In genomic region chr3:123157598-123158287, GRCh38 we compare ENCODE assay signal across 17 cellular contexts. TPM values are rescaled to one million over a fixed set of nuclear protein-coding genes. Genes with fewer than 3 reads are reported as not detected.
DNase-seq lines count a peak whose midpoint lies in the region; ATAC-seq and TF ChIP-seq lines count a peak whose summit lies in the region.
"Had no signal": no experiment of that assay in that cellular context is flagged by ENCODE, and none has a peak within 500 bp of the region (broad histone marks: within the 10 kb centered on the region; RNA-seq: fewer than 3 reads in every experiment).

No MANE protein-coding gene starts in this region.

- H3K4me3 ChIP-seq in endodermal cell (ENCODE audit: low read length) (no peak overlapping the region), mucosa of descending colon (no peak overlapping the region)
- H3K4me3 ChIP-seq: ascending aorta, esophagus squamous epithelium, GM23248 had no signal

- no peak overlapping the region for H3K4me3 Mint-ChIP-seq in Calu3 (ENCODE audit: low read depth, unreplicated experiment)
- H3K4me3 Mint-ChIP-seq in endodermal cell = no peak overlapping the region
- no peak overlapping the region for H3K4me3 Mint-ChIP-seq in T-cell
- H3K4me3 Mint-ChIP-seq: CD14-positive monocyte; dendritic cell treated with granulocyte-macrophage colony-stimulating factor and Interleukin-4, amounts not matched to agents 40 ng/mL and 50 ng/mL, for 4 days; naive thymus-derived CD8-positive, alpha-beta T cell had no signal

- H3K27ac ChIP-seq in endodermal cell (ENCODE audit: low read depth, low read length) = no peak overlapping the region
- H3K27ac ChIP-seq: ascending aorta, GM23248, WERI-Rb-1 had no signal

- H3K4me1 ChIP-seq in endodermal cell (ENCODE audit: control insufficient read depth, insufficient read depth, low read length) (no peaks in the 10 kb centered on the region), mucosa of descending colon (ENCODE audit: low read depth) (peaks cover 3% of the 10 kb centered on the region)
- H3K4me1 ChIP-seq: ascending aorta, esophagus squamous epithelium had no signal

- intact Hi-C loops in Calu3 (cut with micrococcal nuclease; ENCODE audit: unreplicated experiment) = no loop called here
- intact Hi-C loops in mucosa of descending colon (cut with DNase I, micrococcal nuclease) = no loop called here

- no peaks in the 10 kb centered on the region for H3K9me3 ChIP-seq in endodermal cell (ENCODE audit: control insufficient read depth, low read length)
- H3K9me3 ChIP-seq in mucosa of descending colon = no peaks in the 10 kb centered on the region
- H3K9me3 ChIP-seq: ascending aorta, esophagus squamous epithelium had no signal

- H3K36me3 ChIP-seq in endodermal cell (ENCODE audit: control insufficient read depth, insufficient read depth, low read length) = peaks cover 84% of the 10 kb centered on the region
- no peaks in the 10 kb centered on the region for H3K36me3 ChIP-seq in mucosa of descending colon (ENCODE audit: low read depth)

- no peak for TF ChIP-seq CTCF in Calu3 (IDR thresholded peaks at IDR 0.05; ENCODE audit: unreplicated experiment)
- no peak for TF ChIP-seq CTCF in endodermal cell (conservative IDR thresholded peaks at IDR 0.05)
- no peak for TF ChIP-seq CTCF in mucosa of descending colon (IDR thresholded peaks at IDR 0.05)

- H3K36me3 Mint-ChIP-seq in Calu3 (ENCODE audit: insufficient read depth, unreplicated experiment) (peaks cover 15% of the 10 kb centered on the region), endodermal cell (ENCODE audit: low read depth) (peaks cover 44% of the 10 kb centered on the region), T-cell (peaks cover 30% of the 10 kb centered on the region)

- no peaks in the 10 kb centered on the region for H3K9me3 Mint-ChIP-seq in Calu3 (ENCODE audit: low read depth, unreplicated experiment)
- no peaks in the 10 kb centered on the region for H3K9me3 Mint-ChIP-seq in endodermal cell
- peaks cover 0 to under 1% (median 0%) of the 10 kb centered on the region in 3 donors for H3K9me3 Mint-ChIP-seq in T-cell
- H3K9me3 Mint-ChIP-seq: CD14-positive monocyte; dendritic cell treated with granulocyte-macrophage colony-stimulating factor and Interleukin-4, amounts not matched to agents 40 ng/mL and 50 ng/mL, for 4 days had no signal

- H3K27me3 Mint-ChIP-seq in Calu3 (ENCODE audit: unreplicated experiment) (no peaks in the 10 kb centered on the region), endodermal cell (ENCODE audit: insufficient read depth) (no peaks in the 10 kb centered on the region), T-cell (no peaks in the 10 kb centered on the region)
- H3K27me3 Mint-ChIP-seq: dendritic cell treated with granulocyte-macrophage colony-stimulating factor and Interleukin-4, amounts not matched to agents 40 ng/mL and 50 ng/mL, for 4 days; naive thymus-derived CD8-positive, alpha-beta T cell had no signal

- H3K4me1 Mint-ChIP-seq in Calu3 (ENCODE audit: low read depth, unreplicated experiment) (peaks cover 8% of the 10 kb centered on the region), endodermal cell (no peaks in the 10 kb centered on the region), T-cell (no peaks in the 10 kb centered on the region)

- no peak overlapping the region for H3K9ac ChIP-seq in endodermal cell (ENCODE audit: extremely low read depth, low read length, poor library complexity, severe bottlenecking)
- H3K9ac ChIP-seq: GM23248 had no signal

- CTCF ChIA-PET in Calu3 (lab: Charles Lee) = interaction anchor here (0.5 to 1.4 kb wide), 4 partner anchors 44 to 1602 kb away, joined by 3 to 4 read pairs (median 3); partner anchors contain the start of genes ADCY5 and SEC22A
- CTCF ChIA-PET in T-cell (lab: Charles Lee) = no interaction called here

- POLR2A ChIA-PET in T-cell (lab: Charles Lee) = no interaction called here

- ATAC-seq in mucosa of descending colon (peak; percentile 33), HG02678 (IDR thresholded peaks at IDR 0.05; ENCODE audit: unreplicated experiment) (no peak), T-cell (replicated peaks in 1 of 4) (no peak)
- ATAC-seq: naive thymus-derived CD8-positive, alpha-beta T cell had no signal

- DNase-seq in Calu3 (no peak), NCI-H2029 (lab: John Stamatoyannopoulos, UW) (peak; percentile 88), endodermal cell (peak; percentile 23), mucosa of descending colon (no peak), HT-29 (ENCODE audit: low spot score) (no peak), hypothalamus (lab: John Stamatoyannopoulos, UW) (no peak), T-cell (no peak)
- DNase-seq: activated gamma-delta T cell treated with Interleukin-2 at 50 U/mL for 16 hours; esophagus squamous epithelium; MM.1S; naive thymus-derived CD8-positive, alpha-beta T cell; WERI-Rb-1 had no signal

- WGBS in endodermal cell (ENCODE audit: insufficient coverage in 1 of 2, insufficient read length in 1 of 2), 2 experiments = 82 to 93% methylated on average over 2 to 4 of the region's 4 CpGs

- BruUV-seq in Calu3 (replicated peaks; lab: Mats Ljungman, UMichigan) = no TSS peak

- no peaks in the 10 kb centered on the region for H3K27me3 ChIP-seq in endodermal cell (ENCODE audit: control insufficient read depth, insufficient read depth, low read length, poor library complexity, severe bottlenecking)
- H3K27me3 ChIP-seq: ascending aorta, esophagus squamous epithelium had no signal

- H3K27ac Mint-ChIP-seq in Calu3 (ENCODE audit: unreplicated experiment) (peak overlapping the region; percentile 27), endodermal cell (no peak overlapping the region), T-cell (no peak overlapping the region)
- H3K27ac Mint-ChIP-seq: dendritic cell treated with granulocyte-macrophage colony-stimulating factor and Interleukin-4, amounts not matched to agents 40 ng/mL and 50 ng/mL, for 4 days; naive thymus-derived CD8-positive, alpha-beta T cell had no signal

RNA-seq across cellular contexts. Expression of gene SEC22A, which starts 44.0 kb away (rescaled TPM):
- total RNA-seq in Calu3 (2022) = 15.6 and 18.6 TPM in 2 replicates
- total RNA-seq in endodermal cell = 10 to 100 TPM; 19.5 to 21.8 TPM
- polyA plus RNA-seq in endodermal cell (2013, experiment 1 of 2) = 26.2 TPM
- 23.2 TPM for polyA plus RNA-seq in endodermal cell (2013, experiment 2 of 2)
- 10 to 100 TPM; 11.7 to 13.7 (median 11.8) TPM for total RNA-seq in mucosa of descending colon
- total RNA-seq in HT-29 (2014; rRNA removed; shearing (Covaris generic)) = 16.4 and 17.2 TPM in 2 replicates
- total RNA-seq in T-cell = 10 to 100 TPM; 14.4 to 22.5 (median 18.7) TPM

Comparison
In these comparisons a context has a peak if more than half of its experiments do, and no peak if none do; other contexts are left out.
1. DNase-seq: peak in NCI-H2029 (single experiment) and endodermal cell (single experiment); none in Calu3 (single experiment), mucosa of descending colon (0 of 3), HT-29 (single experiment), hypothalamus (0 of 51) and T-cell (0 of 34).